ENCODE assay signal across 25 cellular contexts in the genomic region with DNA sequence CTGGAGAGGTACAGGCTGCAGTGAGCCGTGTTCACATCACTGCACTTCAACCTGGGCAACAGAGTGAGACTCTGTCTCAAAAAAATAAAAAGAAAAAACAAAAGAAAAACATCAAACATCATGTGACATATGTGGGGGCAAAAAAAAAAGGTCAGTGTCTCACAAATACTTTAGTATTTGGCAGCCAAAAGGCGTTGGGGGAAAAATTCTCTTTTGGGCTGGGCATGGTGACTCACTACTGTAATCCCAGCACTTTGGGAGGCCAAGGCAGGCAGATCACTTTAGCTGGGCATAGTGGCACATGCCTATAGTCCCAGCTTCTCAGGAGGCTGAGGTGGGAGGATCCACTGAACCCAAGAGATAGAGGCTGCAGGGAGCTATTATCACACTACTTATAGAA. TPM values are rescaled to one million over a fixed set of nuclear protein-coding genes. Genes with fewer than 3 reads are reported as not detected.
A peak's percentile ranks its signal among the peaks of the same experiment; 100 is the strongest.
DNase-seq lines count a peak whose midpoint lies in the region; ATAC-seq and TF ChIP-seq lines count a peak whose summit lies in the region.
"Had no signal": no experiment of that assay in that cellular context is flagged by ENCODE, and none has a peak within 500 bp of the region (broad histone marks: within the 10 kb centered on the region; RNA-seq: fewer than 3 reads in every experiment).

No MANE protein-coding gene starts in this region.

- no peak overlapping the region for H3K4me3 Mint-ChIP-seq in central memory CD8-positive, alpha-beta T cell
- no peak overlapping the region for H3K4me3 Mint-ChIP-seq in naive thymus-derived CD4-positive, alpha-beta T cell
- H3K4me3 Mint-ChIP-seq: activated CD8-positive, alpha-beta T cell treated with anti-CD3 and anti-CD28 coated beads for 36 hours; CD4-positive, CD25-positive, alpha-beta regulatory T cell had no signal

- H4K20me1 ChIP-seq in GM23248 (ENCODE audit: insufficient read depth) = no peaks in the 10 kb centered on the region; the same call in 1 of the 2 replicates

- peaks cover 9% of the 10 kb centered on the region for H3K36me3 Mint-ChIP-seq in central memory CD8-positive, alpha-beta T cell (ENCODE audit: insufficient read depth)
- H3K36me3 Mint-ChIP-seq in naive thymus-derived CD4-positive, alpha-beta T cell = peaks cover 0 to 63% (median 56%) of the 10 kb centered on the region in 5 donors

- CTCF ChIA-PET in naive thymus-derived CD4-positive, alpha-beta T cell (lab: Charles Lee) = no interaction called here

- 0 out of 2 replicates have a peak, but pooled peaks cover 3% of the 10 kb centered on the region for H3K36me3 ChIP-seq in GM23248 (ENCODE audit: low read depth)
- H3K36me3 ChIP-seq in neutrophil = peaks cover 23% of the 10 kb centered on the region
- no peaks in the 10 kb centered on the region for H3K36me3 ChIP-seq in naive thymus-derived CD4-positive, alpha-beta T cell (ENCODE audit: control insufficient read depth in 2 of 3, insufficient read depth in 3 of 3, low read length in 3 of 3)
- H3K36me3 ChIP-seq: right lobe of liver, thoracic aorta had no signal

- in situ Hi-C loops in GM23248 (cut with MboI) = no loop called here

- no peak overlapping the region for H3K9ac ChIP-seq in GM23248

- WGBS in GM23248 (ENCODE audit: low coverage in 1 of 2, low lambda C conversion rate in 2 of 2, missing lambda C conversion rate in 2 of 2), 2 experiments = 69 to 75% methylated on average over 2 of the region's 2 CpGs
- 64 to 67% methylated on average over 2 of the region's 2 CpGs for WGBS in lower leg skin, 2 donors

- H3K79me2 ChIP-seq in GM23248 (ENCODE audit: insufficient read depth) = peaks cover 47% of the 10 kb centered on the region

- H3K4me1 Mint-ChIP-seq in central memory CD8-positive, alpha-beta T cell = no peaks in the 10 kb centered on the region
- H3K4me1 Mint-ChIP-seq in naive thymus-derived CD4-positive, alpha-beta T cell = peaks cover 0 to 30% (median 15%) of the 10 kb centered on the region in 7 donors

- H3K9me2 ChIP-seq in GM23248 (ENCODE audit: insufficient read depth) = no peaks in the 10 kb centered on the region

- H2AFZ ChIP-seq in GM23248 = no peak overlapping the region

- H3K27ac ChIP-seq in GM23248 = no peak overlapping the region
- H3K27ac ChIP-seq in neutrophil = peak overlapping the region; percentile 27
- H3K27ac ChIP-seq in naive thymus-derived CD4-positive, alpha-beta T cell (ENCODE audit: low read depth, low read length) = no peak overlapping the region
- H3K27ac ChIP-seq: body of pancreas, right lobe of liver, thoracic aorta had no signal

- peaks cover 7% of the 10 kb centered on the region; the same call in 1 of the 2 replicates for H3F3A ChIP-seq in GM23248 (ENCODE audit: insufficient read depth)

- intact Hi-C loops in lower leg skin (cut with DNase I; ENCODE audit: low total_unique reads) = no loop called here
- intact Hi-C loops in naive thymus-derived CD4-positive, alpha-beta T cell (cut with micrococcal nuclease) = loop anchor here in 1 of 2 donors (1.0 kb wide), 1 partner anchor 18 kb away; no protein-coding TSS in a partner anchor

- POLR2A ChIA-PET in naive thymus-derived CD4-positive, alpha-beta T cell (lab: Charles Lee) = no interaction called here

- peak; percentile 21 for DNase-seq in GM23248
- DNase-seq in LHCN-M2 (ENCODE audit: low read depth) = peak; percentile 41
- DNase-seq in central memory CD8-positive, alpha-beta T cell (ENCODE audit: low spot score in 2 of 2) = no peak
- DNase-seq in lower leg skin (ENCODE audit: low spot score in 2 of 2) = no peak
- no peak for DNase-seq in naive thymus-derived CD4-positive, alpha-beta T cell
- DNase-seq: activated CD4-positive, alpha-beta T cell treated with anti-CD3 and anti-CD28 coated beads for 1 hour; activated CD8-positive, alpha-beta T cell treated with anti-CD3 and anti-CD28 coated beads for 36 hours; activated effector memory CD4-positive, alpha-beta T cell treated with Interleukin-2 at 50 U/mL for 16 hours; body of pancreas; CD4-positive, CD25-positive, alpha-beta regulatory T cell; DMS 273 treated with DMSO at 0.1 percent for 48 hours; effector CD4-positive, alpha-beta T cell; mucosa of descending colon; NCI-H1105 treated with DMSO at 0.1 percent for 48 hours; NCI-H2029 treated with DMSO at 0.1 percent for 48 hours; NCI-H226; NCI-H748 treated with DMSO at 0.1 percent for 48 hours; right lobe of liver; stimulated activated CD4-positive, alpha-beta T cell treated with anti-CD3 and anti-CD28 coated beads, Interleukin-4, amount 100 ng/mL, for 4 hours; stimulated activated naive CD4-positive, alpha-beta T cell had no signal

- peak overlapping the region; percentile 42 for H3K27ac Mint-ChIP-seq in central memory CD8-positive, alpha-beta T cell (ENCODE audit: low read depth)
- H3K27ac Mint-ChIP-seq in naive thymus-derived CD4-positive, alpha-beta T cell = peak overlapping the region in 2 of 9 donors; percentile 39 to 56
- H3K27ac Mint-ChIP-seq: activated CD8-positive, alpha-beta T cell treated with anti-CD3 and anti-CD28 coated beads for 36 hours had no signal

- H3K9me3 ChIP-seq in GM23248 (ENCODE audit: low read depth) = no peaks in the 10 kb centered on the region
- H3K9me3 ChIP-seq in neutrophil = no peaks in the 10 kb centered on the region
- no peaks in the 10 kb centered on the region for H3K9me3 ChIP-seq in naive thymus-derived CD4-positive, alpha-beta T cell (ENCODE audit: control insufficient read depth in 2 of 3, low read length in 3 of 3)
- H3K9me3 ChIP-seq: body of pancreas, right lobe of liver had no signal

- no peak for TF ChIP-seq CTCF in neutrophil (IDR thresholded peaks at IDR 0.05)
- no peak for TF ChIP-seq CTCF in lower leg skin (IDR thresholded peaks at IDR 0.05)

- H3K27me3 ChIP-seq in GM23248 (replicated peaks; ENCODE audit: insufficient read depth) (no peaks in the 10 kb centered on the region), neutrophil (no peaks in the 10 kb centered on the region)
- H3K27me3 ChIP-seq in naive thymus-derived CD4-positive, alpha-beta T cell (ENCODE audit: control insufficient read depth in 2 of 2, insufficient read depth in 2 of 2, low read length in 2 of 2) = no peaks in the 10 kb centered on the region
- H3K27me3 ChIP-seq: body of pancreas, right lobe of liver had no signal

- TF ChIP-seq POLR2A in lower leg skin (IDR thresholded peaks at IDR 0.05) = no peak

- H3K4me1 ChIP-seq in GM23248 (ENCODE audit: insufficient read depth) = 0 out of 2 replicates have a peak, but pooled peaks cover 8% of the 10 kb centered on the region
- no peaks in the 10 kb centered on the region for H3K4me1 ChIP-seq in neutrophil (ENCODE audit: control insufficient read depth in 1 of 2, insufficient read depth in 1 of 2, low read depth in 1 of 2, low read length in 1 of 2)
- no peaks in the 10 kb centered on the region for H3K4me1 ChIP-seq in naive thymus-derived CD4-positive, alpha-beta T cell (ENCODE audit: control insufficient read depth in 2 of 2, insufficient read depth in 2 of 2, low read length in 2 of 2)
- H3K4me1 ChIP-seq: body of pancreas had no signal

- ATAC-seq in central memory CD8-positive, alpha-beta T cell (replicated peaks; ENCODE audit: extremely low read depth, poor library complexity, severe bottlenecking) = no peak
- ATAC-seq in GM18517 (IDR thresholded peaks at IDR 0.05; ENCODE audit: unreplicated experiment) = no peak
- no peak for ATAC-seq in naive thymus-derived CD4-positive, alpha-beta T cell
- ATAC-seq: activated CD8-positive, alpha-beta T cell treated with anti-CD3 and anti-CD28 coated beads for 36 hours; body of pancreas; esophagus mucosa; mucosa of descending colon; right lobe of liver; Right ventricle myocardium inferior had no signal

- no peak overlapping the region for H3K4me3 ChIP-seq in GM23248
- no peak overlapping the region for H3K4me3 ChIP-seq in neutrophil (ENCODE audit: low read depth in 1 of 2, low read length in 1 of 2)
- no peak overlapping the region for H3K4me3 ChIP-seq in lower leg skin (ENCODE audit: low read depth, poor library complexity, severe bottlenecking)
- no peak overlapping the region for H3K4me3 ChIP-seq in naive thymus-derived CD4-positive, alpha-beta T cell (ENCODE audit: low read length)
- H3K4me3 ChIP-seq: body of pancreas, mucosa of descending colon, right lobe of liver, thoracic aorta had no signal

- no peak overlapping the region for H3K4me2 ChIP-seq in GM23248 (ENCODE audit: unreplicated experiment)

- H3K9me3 Mint-ChIP-seq in central memory CD8-positive, alpha-beta T cell = no peaks in the 10 kb centered on the region
- H3K9me3 Mint-ChIP-seq in naive thymus-derived CD4-positive, alpha-beta T cell = peaks cover 0 to 22% (median 6%) of the 10 kb centered on the region in 11 donors

- H3K27me3 Mint-ChIP-seq in central memory CD8-positive, alpha-beta T cell = no peaks in the 10 kb centered on the region
- H3K27me3 Mint-ChIP-seq in naive thymus-derived CD4-positive, alpha-beta T cell = no peaks in the 10 kb centered on the region
- H3K27me3 Mint-ChIP-seq: activated CD8-positive, alpha-beta T cell treated with anti-CD3 and anti-CD28 coated beads for 36 hours; CD4-positive, CD25-positive, alpha-beta regulatory T cell had no signal

RNA-seq across cellular contexts. Expression of a gene that starts 47.6 kb away (rescaled TPM):
- 7.8 and 11.1 TPM in 2 replicates for total RNA-seq in GM23248 (2014; rRNA removed; shearing (Covaris generic))
- 4.0 and 4.2 TPM in 2 replicates for polyA plus RNA-seq in GM23248 (2016; fragmentation: Nextera tagmentation; extraction: Ambion mirVana)
- total RNA-seq in LHCN-M2 (2014; rRNA removed) = 6.3 and 12.0 TPM in 2 replicates
- polyA plus RNA-seq in LHCN-M2 (2012) = 7.9 TPM
- 10 to 100 TPM; 15.1 to 28.6 (median 18.8) TPM for total RNA-seq in lower leg skin
- total RNA-seq in naive thymus-derived CD4-positive, alpha-beta T cell = 10 to 100 TPM; 20.5 to 39.4 (median 36.5) TPM
- 1 to 10 TPM; 2.6 to 6.5 TPM for polyA plus RNA-seq in naive thymus-derived CD4-positive, alpha-beta T cell

Comparison
In these comparisons a context has a peak if more than half of its experiments do, and no peak if none do; other contexts are left out.
1. DNase-seq: peak in GM23248 (single experiment) and LHCN-M2 (single experiment); none in central memory CD8-positive, alpha-beta T cell (0 of 2), lower leg skin (0 of 2) and naive thymus-derived CD4-positive, alpha-beta T cell (0 of 9).